In genomic region chr5:5589146-5589826, GRCh38 we compare ENCODE assay signal across 26 cellular contexts.
"Had no signal": no experiment of that assay in that cellular context is flagged by ENCODE, and none has a peak within 500 bp of the region (broad histone marks: within the 10 kb centered on the region; RNA-seq: fewer than 3 reads in every experiment).

No MANE protein-coding gene starts in this region.

- H3K4me3 ChIP-seq: cardiac muscle cell, colonic mucosa had no signal

- H3K27me3 ChIP-seq: brain microvascular endothelial cell, cardiac muscle cell, colonic mucosa had no signal

- H3K36me3 ChIP-seq: brain microvascular endothelial cell, cardiac muscle cell, colonic mucosa had no signal

- H3K4me1 ChIP-seq: colonic mucosa had no signal

- ATAC-seq: activated T-cell treated with anti-CD3 and anti-CD28 coated beads, Interleukin-2, amount 50 U/mL, for 4 hours; PC-3; T-helper 17 cell had no signal

- FAIRE-seq: astrocyte, RCC 7860 had no signal

- H3K9me3 ChIP-seq: colonic mucosa had no signal

- DNase-seq: activated B cell treated with CpG ODN at 0.5 μM for 24 hours; activated CD4-positive, alpha-beta memory T cell treated with anti-CD3 and anti-CD28 coated beads for 36 hours; activated CD4-positive, alpha-beta T cell treated with anti-CD3 and anti-CD28 coated beads for 1 hour; activated CD4-positive, alpha-beta T cell treated with anti-CD3 and anti-CD28 coated beads, Interleukin-2, amount 10 ng/mL, durations not matched to agents 24 days and 14 days; activated CD8-positive, alpha-beta memory T cell treated with anti-CD3 and anti-CD28 coated beads for 24 hours; activated effector memory CD4-positive, alpha-beta T cell treated with anti-CD3 and anti-CD28 coated beads, Interleukin-2, amount 50 U/mL, for 16 hours; activated naive CD4-positive, alpha-beta T cell treated with Interleukin-2 at 50 U/mL for 16 hours; activated T-cell treated with anti-CD3 and anti-CD28 coated beads, Interleukin-2, amount 50 U/mL, for 4 hours; amygdala; brain microvascular endothelial cell; colonic mucosa; Karpas-422; MM.1S; NCI-H1105; NCI-H146; NCI-H187 treated with DMSO at 0.1 percent for 48 hours; NCI-H2107; NCI-H510A treated with DMSO at 0.1 percent for 48 hours; NCI-H774; PC-3; SHP77 treated with DMSO at 0.1 percent for 48 hours; T-helper 17 cell; T-helper 9 cell had no signal

- H3K27ac ChIP-seq: brain microvascular endothelial cell, cardiac muscle cell, colonic mucosa had no signal
